Comparison of ENCODE assay signal across 9 cellular contexts in genomic region chr1:12616709-12617373, GRCh38. TPM values are rescaled to one million over a fixed set of nuclear protein-coding genes. Genes with fewer than 3 reads are reported as not detected.
DNase-seq lines count a peak whose midpoint lies in the region; ATAC-seq and TF ChIP-seq lines count a peak whose summit lies in the region.
"Had no signal": no experiment of that assay in that cellular context is flagged by ENCODE, and none has a peak within 500 bp of the region (broad histone marks: within the 10 kb centered on the region; RNA-seq: fewer than 3 reads in every experiment).

No MANE protein-coding gene starts in this region.

- H3K27me3 Mint-ChIP-seq in HFFc6 (ENCODE audit: insufficient read depth), result peaks cover 10% of the 10 kb centered on the region

- H3K4me1 ChIP-seq in mucosa of rectum (ENCODE audit: control insufficient read depth in 2 of 2, insufficient read depth in 2 of 2, low read length in 2 of 2) (peaks cover 30 to 38% of the 10 kb centered on the region in 2 donors), upper lobe of right lung (peaks cover 35% of the 10 kb centered on the region)

- H3K4me3 Mint-ChIP-seq in HFFc6, result peak overlapping the region; percentile 93

- in situ Hi-C loops in GM13977 (cut with MboI; ENCODE audit: low pct_unique_long_range_greater_than_20kb, low sequenced_read_pairs, unreplicated experiment), result loop anchor here (25.0 kb wide), 2 partner anchors 305 to 480 kb away; no protein-coding TSS in a partner anchor

- peaks cover 3 to 7% of the 10 kb centered on the region in 2 donors for H3K36me3 ChIP-seq in mucosa of rectum (ENCODE audit: control insufficient read depth in 2 of 2, insufficient read depth in 2 of 2, low read length in 2 of 2)
- H3K36me3 ChIP-seq in upper lobe of right lung, result peaks cover 6% of the 10 kb centered on the region

- ATAC-seq in upper lobe of right lung (peak; percentile 12), GM18907 (IDR thresholded peaks at IDR 0.05; ENCODE audit: unreplicated experiment) (no peak), GM18517 (IDR thresholded peaks at IDR 0.05; ENCODE audit: unreplicated experiment) (no peak)

- H3K27ac ChIP-seq in VCaP (peak overlapping the region; percentile 96), mucosa of rectum (ENCODE audit: low read depth in 2 of 2, low read length in 2 of 2) (peak overlapping the region; percentile 96 to 99), upper lobe of right lung (peak overlapping the region; percentile 93)

- H3K27ac Mint-ChIP-seq in HFFc6, result peak overlapping the region; percentile 83

- peaks cover 62% of the 10 kb centered on the region for H3K4me1 Mint-ChIP-seq in HFFc6 (ENCODE audit: low read depth)

- H3K4me3 ChIP-seq in mucosa of rectum (ENCODE audit: low read length in 2 of 2) (peak overlapping the region; percentile 88 to 89), upper lobe of right lung (peak overlapping the region; percentile 85)

- H3K27me3 ChIP-seq in mucosa of rectum (ENCODE audit: control insufficient read depth in 2 of 2, insufficient read depth in 2 of 2, low read length in 2 of 2) (no peaks in the 10 kb centered on the region), upper lobe of right lung (no peaks in the 10 kb centered on the region)

- TF ChIP-seq CTCF in HFFc6 (IDR thresholded peaks at IDR 0.05), result no peak
- no peak for TF ChIP-seq CTCF in VCaP (conservative IDR thresholded peaks at IDR 0.05)
- no peak for TF ChIP-seq CTCF in upper lobe of right lung (IDR thresholded peaks at IDR 0.05)
- TF ChIP-seq CTCF in GM13977 (IDR thresholded peaks at IDR 0.05; ENCODE audit: extremely low read depth, insufficient read depth, missing control alignments), result no peak

- H3K9me3 Mint-ChIP-seq in HFFc6, result no peaks in the 10 kb centered on the region

- no peaks in the 10 kb centered on the region; the same call in 1 of the 2 replicates for H3K36me3 Mint-ChIP-seq in HFFc6 (ENCODE audit: low read depth)

- intact Hi-C loops in upper lobe of right lung (cut with DNase I), result no loop called here

- H3K9me3 ChIP-seq in mucosa of rectum (ENCODE audit: control insufficient read depth in 2 of 2, low read length in 2 of 2) (no peaks in the 10 kb centered on the region), upper lobe of right lung (no peaks in the 10 kb centered on the region)

- H3K9ac ChIP-seq in mucosa of rectum (ENCODE audit: low read depth in 1 of 2, low read length in 2 of 2), result peak overlapping the region; percentile 77 to 93

- DNase-seq in HFFc6 (no peak), ecto neural progenitor cell (ENCODE audit: low spot score) (peak; percentile 63), upper lobe of right lung (peak; percentile 79), GM13977 (ENCODE audit: low spot score) (no peak)

RNA-seq across cellular contexts. Expression of gene DHRS3, which starts 1.2 kb away (rescaled TPM):
- 10 to 100 TPM in 4 of 6 experiments, 1 to 10 TPM in 2; 6.0 to 29.1 (median 27.1) TPM for total RNA-seq in HFFc6 (2021; fragmentation: NEBNext Ultra II Directional; extraction: Animal tissue kit (Norgen Biotek cat#: 25700))
- 106 TPM for total RNA-seq in upper lobe of right lung

RNA-seq across cellular contexts. Expression of gene AADACL4, which starts 27.0 kb away (rescaled TPM):
- total RNA-seq in HFFc6 (2021; fragmentation: NEBNext Ultra II Directional; extraction: Animal tissue kit (Norgen Biotek cat#: 25700)), result not detected
- total RNA-seq in upper lobe of right lung, result not detected
- total RNA-seq: T-helper 1 cell treated with Interleukin-12 subunit alpha and Interleukin-12 subunit beta and Interleukin-4 antibody, amounts not matched to agents 30 ng/mL and 1 ng/mL, for 36 hours had no signal

Comparison
In these comparisons a context has a peak if more than half of its experiments do, and no peak if none do; other contexts are left out.
1. DNase-seq: peak in ecto neural progenitor cell (single experiment) and upper lobe of right lung (single experiment); none in HFFc6 (single experiment) and GM13977 (single experiment).
2. Peak in every context shown above with its lines, with median percentiles within 50 percentile points of each other: H3K27ac ChIP-seq.